Comparison of ENCODE assay signal across 8 cellular contexts in the genomic region with DNA sequence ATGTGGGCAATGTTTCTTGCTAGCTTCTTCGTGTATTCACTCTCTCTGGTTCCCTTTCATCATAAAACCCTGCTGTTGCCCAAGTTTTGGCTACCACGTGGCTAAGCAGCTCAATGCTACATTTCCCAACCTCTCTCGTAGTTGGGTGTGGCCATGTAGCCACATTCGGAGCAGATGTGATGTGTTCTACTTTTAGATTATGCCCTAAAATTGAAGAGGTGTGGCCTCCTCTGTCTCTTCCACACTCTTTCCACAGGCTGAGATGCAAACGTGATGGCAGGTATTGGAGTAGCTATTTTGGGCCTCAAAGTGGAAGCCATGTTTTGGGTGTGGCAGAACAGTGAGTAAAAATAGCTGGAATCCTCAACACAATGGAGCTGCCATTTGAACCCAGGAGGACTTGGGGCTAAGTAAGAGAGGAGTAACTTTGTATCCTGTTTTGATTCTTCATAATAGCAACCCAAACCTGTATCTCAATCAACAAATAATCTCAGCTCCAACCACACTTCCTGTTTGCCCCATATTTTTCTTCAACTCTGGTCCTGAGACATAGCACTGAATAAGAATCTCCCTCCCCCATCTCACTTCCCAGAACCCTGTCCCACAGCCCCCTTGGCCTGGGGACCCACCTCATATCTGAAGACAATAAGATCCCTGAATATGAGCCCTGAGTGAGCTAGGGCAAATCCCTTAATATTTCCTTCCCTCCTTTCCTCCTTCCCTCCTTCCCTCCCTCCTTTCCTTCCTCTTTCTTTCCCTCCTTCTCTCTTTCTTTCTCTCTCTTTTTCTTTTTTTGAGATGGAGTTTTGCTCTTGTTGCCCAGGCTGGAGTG. TPM values are rescaled to one million over a fixed set of nuclear protein-coding genes. Genes with fewer than 3 reads are reported as not detected.
DNase-seq lines count a peak whose midpoint lies in the region; TF ChIP-seq lines count a peak whose summit lies in the region.
"Had no signal": no experiment of that assay in that cellular context is flagged by ENCODE, and none has a peak within 500 bp of the region (broad histone marks: within the 10 kb centered on the region; RNA-seq: fewer than 3 reads in every experiment).

No MANE protein-coding gene starts in this region.

- no peak for TF ChIP-seq POLR2A in prostate gland (IDR thresholded peaks at IDR 0.05)

- no peaks in the 10 kb centered on the region for H3K36me3 Mint-ChIP-seq in T-helper 1 cell treated with Interleukin-12 subunit alpha and Interleukin-12 subunit beta and Interleukin-4 antibody, amounts not matched to agents 30 μg/mL and 1 μg/mL, for 36 hours (ENCODE audit: low read depth)

- TF ChIP-seq CTCF in prostate gland (IDR thresholded peaks at IDR 0.05), result no peak

- H3K27ac Mint-ChIP-seq in T-helper 1 cell treated with Interleukin-12 subunit alpha and Interleukin-12 subunit beta and Interleukin-4 antibody, amounts not matched to agents 30 μg/mL and 1 μg/mL, for 36 hours, result peak overlapping the region; percentile 70

- no peaks in the 10 kb centered on the region for H3K9me3 ChIP-seq in prostate gland

- H3K9me3 Mint-ChIP-seq in T-helper 1 cell treated with Interleukin-12 subunit alpha and Interleukin-12 subunit beta and Interleukin-4 antibody, amounts not matched to agents 30 μg/mL and 1 μg/mL, for 36 hours, result no peaks in the 10 kb centered on the region

- no peak overlapping the region for H3K4me3 Mint-ChIP-seq in T-helper 1 cell treated with Interleukin-12 subunit alpha and Interleukin-12 subunit beta and Interleukin-4 antibody, amounts not matched to agents 30 μg/mL and 1 μg/mL, for 36 hours

- no peaks in the 10 kb centered on the region for H3K27me3 Mint-ChIP-seq in T-helper 1 cell treated with Interleukin-12 subunit alpha and Interleukin-12 subunit beta and Interleukin-4 antibody, amounts not matched to agents 30 μg/mL and 1 μg/mL, for 36 hours (ENCODE audit: low read depth)

- no peak for DNase-seq in T-helper 1 cell
- DNase-seq in dermis blood vessel endothelial cell, result peak; percentile 10
- DNase-seq in prostate gland (ENCODE audit: low spot score), result no peak
- no peak for DNase-seq in Kasumi-1 (lab: John Stamatoyannopoulos, UW)
- DNase-seq: PC-9; stimulated activated naive CD8-positive, alpha-beta T cell treated with anti-CD3 and anti-CD28 coated beads, Interleukin-15, Interleukin-2, amounts not matched to agents 100 U/mL and 50 U/mL, for 24 hours had no signal

- no peaks in the 10 kb centered on the region for H3K4me1 ChIP-seq in prostate gland (replicated peaks)

- H3K27ac ChIP-seq in skin epidermis, result peak overlapping the region in 13 of 21 experiments; percentile 22 to 71 (median 48)
- H3K27ac ChIP-seq in prostate gland, result no peak overlapping the region
- H3K27ac ChIP-seq: PC-9 had no signal

- H3K4me3 ChIP-seq in skin epidermis, result no peak overlapping the region
- H3K4me3 ChIP-seq in prostate gland, result no peak overlapping the region
- H3K4me3 ChIP-seq: PC-9 had no signal

- H3K27me3 ChIP-seq in prostate gland (replicated peaks; ENCODE audit: insufficient read depth), result no peaks in the 10 kb centered on the region

- H3K36me3 ChIP-seq in prostate gland, result no peaks in the 10 kb centered on the region

- WGBS in prostate gland, result 77% methylated on average over 5 of the region's 5 CpGs

- intact Hi-C loops in prostate gland (cut with DNase I), result loop anchor here (5.0 kb wide), 1 partner anchor 42 kb away; a partner anchor contains a TSS

- peaks cover 16% of the 10 kb centered on the region for H3K4me1 Mint-ChIP-seq in T-helper 1 cell treated with Interleukin-12 subunit alpha and Interleukin-12 subunit beta and Interleukin-4 antibody, amounts not matched to agents 30 μg/mL and 1 μg/mL, for 36 hours (ENCODE audit: low read depth)

RNA-seq across cellular contexts. Expression of a gene that starts 4.0 kb away (rescaled TPM):
- total RNA-seq in dermis blood vessel endothelial cell, result 3.8 and 4.9 TPM in 2 replicates
- total RNA-seq in prostate gland, result 100 to 1,000 TPM in 1 of 2 donors, 10 to 100 TPM in 1; 79.6 to 107 TPM

RNA-seq across cellular contexts. Expression of a gene that starts 19.0 kb away (rescaled TPM):
- total RNA-seq in dermis blood vessel endothelial cell, result 8.7 and 10.0 TPM in 2 replicates
- total RNA-seq in prostate gland, result 10 to 100 TPM; 32.2 to 59.7 TPM

RNA-seq across cellular contexts. Expression of a gene that starts 28.1 kb away (rescaled TPM):
- not detected in 2 replicates for total RNA-seq in dermis blood vessel endothelial cell
- total RNA-seq in prostate gland, result not detected
- total RNA-seq: PC-9 had no signal

RNA-seq across cellular contexts. Expression of a gene that starts 40.3 kb away (rescaled TPM):
- total RNA-seq in dermis blood vessel endothelial cell (under 0.01 and 0.05 TPM in 2 replicates), prostate gland (1 to 10 TPM; 1.3 to 3.4 TPM)

RNA-seq across cellular contexts. Expression of a gene that starts 42.9 kb away (rescaled TPM):
- 20.1 and 29.2 TPM in 2 replicates for total RNA-seq in dermis blood vessel endothelial cell
- 10 to 100 TPM; 30.6 to 47.3 TPM for total RNA-seq in prostate gland

Comparison
In these comparisons a context has a peak if more than half of its experiments do, and no peak if none do; other contexts are left out.
1. H3K27ac ChIP-seq: peak in skin epidermis (13 of 21); none in prostate gland (0 of 2).
2. RNA of a gene that starts 4.0 kb away (total RNA-seq): 79.6 to 107 TPM in prostate gland; 3.8 to 4.9 TPM in dermis blood vessel endothelial cell; every median in the first group is over 10 times any median in the second.